8 cellular contexts compared by ENCODE assay signal in genomic region chr2:230658877-230659652, GRCh38. TPM values are rescaled to one million over a fixed set of nuclear protein-coding genes. Genes with fewer than 3 reads are reported as not detected.
A peak's percentile ranks its signal among the peaks of the same experiment; 100 is the strongest.
DNase-seq lines count a peak whose midpoint lies in the region; ATAC-seq and TF ChIP-seq lines count a peak whose summit lies in the region.

No MANE protein-coding gene starts in this region.

- H3K27me3 ChIP-seq in trophoblast cell (ENCODE audit: insufficient read depth, low read length) = no peaks in the 10 kb centered on the region

- no peaks in the 10 kb centered on the region for H3K36me3 ChIP-seq in trophoblast cell (ENCODE audit: control insufficient read depth in 1 of 2, insufficient read depth in 2 of 2, low read length in 2 of 2)

- H3K4me3 ChIP-seq in trophoblast cell (ENCODE audit: low read depth, low read length) = peak overlapping the region; percentile 26

- no peak overlapping the region for H2BK5ac ChIP-seq in trophoblast cell (ENCODE audit: low read depth, low read length, poor library complexity)

- H2AK5ac ChIP-seq in trophoblast cell (ENCODE audit: low read length) = peak overlapping the region; percentile 64

- no peak overlapping the region for H3K4me2 ChIP-seq in trophoblast cell (ENCODE audit: low read length)

- H3K14ac ChIP-seq in trophoblast cell (ENCODE audit: low read length) = no peak overlapping the region

- peaks cover 2% of the 10 kb centered on the region for H3K79me1 ChIP-seq in trophoblast cell (ENCODE audit: low read length)

- H3K23ac ChIP-seq in trophoblast cell (ENCODE audit: low read length) = no peak overlapping the region

- H4K91ac ChIP-seq in trophoblast cell (ENCODE audit: low read depth, low read length) = no peak overlapping the region

- H4K12ac ChIP-seq in trophoblast cell (ENCODE audit: low read depth, low read length) = no peak overlapping the region

- no peak overlapping the region for H2BK120ac ChIP-seq in trophoblast cell (ENCODE audit: insufficient read depth, low read length, poor library complexity)

- H4K8ac ChIP-seq in trophoblast cell (ENCODE audit: low read depth, low read length) = no peak overlapping the region

- no peak overlapping the region for H3K27ac ChIP-seq in trophoblast cell (ENCODE audit: low read depth, low read length)

- peak; percentile 39 to 56 for DNase-seq in activated CD4-positive, alpha-beta T cell treated with anti-CD3 and anti-CD28 coated beads, Interleukin-2, amount 50 U/mL, for 4 hours
- DNase-seq in trophoblast cell (no peak), NOMO-1 treated with dmso at 0.1 percent for 144 hours (lab: John Stamatoyannopoulos, UW; ENCODE audit: unreplicated experiment) (no peak), omental fat pad (ENCODE audit: low spot score) (no peak), T1000 (lab: John Stamatoyannopoulos, UW) (no peak), 8988T (no peak)

- H2BK12ac ChIP-seq in trophoblast cell (ENCODE audit: low read length) = peak overlapping the region; percentile 30

- H3K9ac ChIP-seq in trophoblast cell (ENCODE audit: low read length) = no peak overlapping the region

- no peaks in the 10 kb centered on the region for H3K79me2 ChIP-seq in trophoblast cell (ENCODE audit: control insufficient read depth, insufficient read depth, low read length, poor library complexity)

- H3K9me3 ChIP-seq in trophoblast cell (ENCODE audit: insufficient read depth, low read depth, low read length) = no peaks in the 10 kb centered on the region

- no peak for TF ChIP-seq CTCF in omental fat pad (IDR thresholded peaks at IDR 0.05)

- H3K18ac ChIP-seq in trophoblast cell (ENCODE audit: low read length) = no peak overlapping the region

- no peak overlapping the region for H3K4ac ChIP-seq in trophoblast cell (ENCODE audit: low read depth, low read length)

- no peak overlapping the region for H2AFZ ChIP-seq in trophoblast cell (ENCODE audit: insufficient read depth, low read length, poor library complexity)

- no CpG with 5 or more reads among the region's 11 CpGs for WGBS in trophoblast cell (ENCODE audit: extremely low coverage, insufficient coverage, insufficient read length)

- H3K4me1 ChIP-seq in trophoblast cell (ENCODE audit: control insufficient read depth in 1 of 2, insufficient read depth in 2 of 2, low read length in 2 of 2) = peaks cover 10 to 17% of the 10 kb centered on the region in 2 experiments

- ATAC-seq in GM18873 (IDR thresholded peaks at IDR 0.05; ENCODE audit: low FRiP score, unreplicated experiment) = peak; percentile 32
- peak; percentile 38 for ATAC-seq in HG03060 (IDR thresholded peaks at IDR 0.05; ENCODE audit: low read depth, unreplicated experiment)
- no peak for ATAC-seq in omental fat pad (ENCODE audit: low FRiP score)

RNA-seq across cellular contexts. Expression of gene CAB39, which starts 53.6 kb away (rescaled TPM):
- polyA plus RNA-seq in trophoblast cell (2013) = 43.9 and 44.8 TPM in 2 replicates
- 100 to 1,000 TPM in 1 of 4 donors, 10 to 100 TPM in 3; 61.2 to 110 (median 90.3) TPM for total RNA-seq in omental fat pad

Comparison
In these comparisons a context has a peak if more than half of its experiments do, and no peak if none do; other contexts are left out.
1. DNase-seq: peak in activated CD4-positive, alpha-beta T cell treated with anti-CD3 and anti-CD28 coated beads, Interleukin-2, amount 50 U/mL, for 4 hours (2 of 2); none in trophoblast cell (0 of 2), NOMO-1 treated with dmso at 0.1 percent for 144 hours (single experiment), omental fat pad (single experiment), T1000 (single experiment) and 8988T (single experiment).